In the genomic region with DNA sequence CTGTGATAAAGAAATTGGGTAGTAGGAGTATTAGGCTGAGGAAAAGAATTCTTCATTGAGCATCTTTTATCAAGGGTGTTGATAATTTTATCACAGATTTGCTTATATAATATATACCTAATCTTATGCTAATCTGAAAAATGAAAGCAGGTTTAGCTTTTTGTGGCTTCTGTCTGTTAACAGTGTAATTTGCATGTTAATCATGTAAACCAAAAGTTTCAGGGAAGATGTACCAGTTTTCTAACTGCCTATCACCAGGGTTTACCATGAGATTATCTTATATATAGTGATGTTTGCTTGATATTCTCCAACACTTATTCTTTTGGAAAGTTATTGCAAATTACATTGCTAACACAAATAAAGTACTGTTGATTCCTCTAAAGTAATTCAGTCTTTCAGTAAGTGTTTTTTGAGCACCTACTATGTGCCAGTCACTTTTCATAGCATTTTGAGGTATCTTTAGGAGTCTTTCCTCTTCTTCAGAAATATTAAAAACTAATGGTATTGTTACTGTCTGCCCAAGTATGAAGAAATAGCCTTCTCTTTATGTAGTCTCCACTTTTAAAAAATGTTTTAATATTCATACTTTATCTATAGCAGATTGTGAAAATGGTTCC, we compare ENCODE assay signal across 1 cellular context.
TF ChIP-seq lines count a peak whose summit lies in the region.

No MANE protein-coding gene starts in this region.

TF ChIP-seq in HepG2, 621 proteins besides CTCF, POLR2A, EP300 and RAD21:
- TF ChIP-seq ZKSCAN1 (IDR thresholded peaks at IDR 0.05; ENCODE audit: low read length) (peak; percentile 69; the same call in 1 of the 2 replicates), HMGXB3 (CRISPR knock-in tag; IDR thresholded peaks at IDR 0.05; ENCODE audit: borderline replicate concordance) (no peak)
